ENCODE assay signal across 1 cellular context in genomic region chr7:91636129-91636724, GRCh38.
TF ChIP-seq lines count a peak whose summit lies in the region.

No MANE protein-coding gene starts in this region.

TF ChIP-seq in WTC11, 78 proteins besides CTCF, POLR2A, EP300 and RAD21 (continued from another document):
- TF ChIP-seq KAT7 (CRISPR knock-in tag; IDR thresholded peaks at IDR 0.05; ENCODE audit: borderline replicate concordance) = no peak
- no peak for TF ChIP-seq NR1H2 (CRISPR knock-in tag; IDR thresholded peaks at IDR 0.05)
- no peak for TF ChIP-seq ZNF219 (CRISPR knock-in tag; IDR thresholded peaks at IDR 0.05; ENCODE audit: borderline replicate concordance)
- no peak for TF ChIP-seq PRRX2 (CRISPR knock-in tag; IDR thresholded peaks at IDR 0.05)
- TF ChIP-seq USF1 (CRISPR knock-in tag; IDR thresholded peaks at IDR 0.05) = no peak
- TF ChIP-seq, protein P1, sequence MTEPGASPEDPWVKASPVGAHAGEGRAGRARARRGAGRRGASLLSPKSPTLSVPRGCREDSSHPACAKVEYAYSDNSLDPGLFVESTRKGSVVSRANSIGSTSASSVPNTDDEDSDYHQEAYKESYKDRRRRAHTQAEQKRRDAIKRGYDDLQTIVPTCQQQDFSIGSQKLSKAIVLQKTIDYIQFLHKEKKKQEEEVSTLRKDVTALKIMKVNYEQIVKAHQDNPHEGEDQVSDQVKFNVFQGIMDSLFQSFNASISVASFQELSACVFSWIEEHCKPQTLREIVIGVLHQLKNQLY (CRISPR knock-in tag; IDR thresholded peaks at IDR 0.05) = no peak
TF ChIP-seq in WTC11: peak in this region for 0.
